In genomic region chr5:80091792-80092192, GRCh38 we compare ENCODE assay signal across 7 cellular contexts. TPM values are rescaled to one million over a fixed set of nuclear protein-coding genes. Genes with fewer than 3 reads are reported as not detected.
A peak's percentile ranks its signal among the peaks of the same experiment; 100 is the strongest.
DNase-seq lines count a peak whose midpoint lies in the region; FAIRE-seq and TF ChIP-seq lines count a peak whose summit lies in the region.
"Not testable (repeated sequence)": the region's sequence is repeated elsewhere in the genome, so short reads cannot be mapped to it uniquely, and the experiment has no call there.

No MANE protein-coding gene starts in this region.

- H3K18ac ChIP-seq in trophoblast cell (ENCODE audit: low read length), result not testable (repeated sequence)

- peak; percentile 43 for DNase-seq in activated CD4-positive, alpha-beta memory T cell treated with anti-CD3 and anti-CD28 coated beads for 36 hours
- not testable (repeated sequence) for DNase-seq in colonic mucosa
- peak; percentile 75 for DNase-seq in hepatocyte (ENCODE audit: low spot score)
- DNase-seq in trophoblast cell, result peak; percentile 9 to 81

- not testable (repeated sequence) for H2BK120ac ChIP-seq in trophoblast cell (ENCODE audit: insufficient read depth, low read length, poor library complexity)

- H3K27ac ChIP-seq in OCI-LY1 (ENCODE audit: low read depth, low read length, poor library complexity, severe bottlenecking); colonic mucosa; hepatocyte; trophoblast cell (ENCODE audit: low read depth, low read length): not testable (repeated sequence)

- H3K23ac ChIP-seq in trophoblast cell (ENCODE audit: low read length), result not testable (repeated sequence)

- H3K4me1 Mint-ChIP-seq in activated CD4-positive, alpha-beta memory T cell treated with anti-CD3 and anti-CD28 coated beads for 36 hours (ENCODE audit: low read depth), result peaks cover 19% of the 10 kb centered on the region

- intact Hi-C loops in activated CD4-positive, alpha-beta memory T cell treated with anti-CD3 and anti-CD28 coated beads for 36 hours (cut with micrococcal nuclease), result loop anchor here (1.0 to 10.0 kb wide), 7 partner anchors 35 to 583 kb away; partner anchors contain the start of gene ZFYVE16
- intact Hi-C loops in colonic mucosa (cut with DNase I), result loop anchor here (2.0 kb wide), 1 partner anchor 219 kb away; no protein-coding TSS in a partner anchor

- H3K4me2 ChIP-seq in Loucy (ENCODE audit: low read depth, low read length, poor library complexity, severe bottlenecking) (peak overlapping the region; percentile 39), OCI-LY1 (ENCODE audit: low read length) (peak overlapping the region; percentile 30; the same call in 1 of the 2 replicates)
- H3K4me2 ChIP-seq in hepatocyte; trophoblast cell (ENCODE audit: low read length): not testable (repeated sequence)

- H2BK5ac ChIP-seq in trophoblast cell (ENCODE audit: low read depth, low read length, poor library complexity), result not testable (repeated sequence)

- H4K12ac ChIP-seq in trophoblast cell (ENCODE audit: low read depth, low read length), result not testable (repeated sequence)

- peak overlapping the region; percentile 55 for H3K9ac ChIP-seq in Loucy (ENCODE audit: low read depth, low read length, poor library complexity, severe bottlenecking)
- H3K9ac ChIP-seq in OCI-LY1 (ENCODE audit: low read length); colonic mucosa (ENCODE audit: low read depth in 2 of 2, low read length in 2 of 2); trophoblast cell (ENCODE audit: low read length): not testable (repeated sequence)

- H3K36me3 ChIP-seq in Loucy (ENCODE audit: insufficient read depth, low read length); OCI-LY1 (ENCODE audit: insufficient read depth, low read length); colonic mucosa; hepatocyte (replicated peaks; ENCODE audit: insufficient read depth, low read depth); trophoblast cell (ENCODE audit: control insufficient read depth in 1 of 2, insufficient read depth in 2 of 2, low read length in 2 of 2): not testable (repeated sequence)

- H3K79me1 ChIP-seq in trophoblast cell (ENCODE audit: low read length), result not testable (repeated sequence)

- peak overlapping the region; percentile 62 for H3K27ac Mint-ChIP-seq in activated CD4-positive, alpha-beta memory T cell treated with anti-CD3 and anti-CD28 coated beads for 36 hours

- FAIRE-seq in G401.6 (lab: Jason Lieb, UNC), result peak; percentile 87

- H4K91ac ChIP-seq in trophoblast cell (ENCODE audit: low read depth, low read length), result peak overlapping the region; percentile 9

- CTCF ChIA-PET in activated CD4-positive, alpha-beta memory T cell treated with anti-CD3 and anti-CD28 coated beads for 36 hours (lab: Charles Lee), result interaction anchor here (0.6 to 10.0 kb wide), 42 partner anchors 8 to 581 kb away, joined by 3 to 214 read pairs (median 4); partner anchors contain the start of gene SERINC5

- not testable (repeated sequence) for H3K27me3 ChIP-seq in Loucy (ENCODE audit: insufficient read depth, low read length, poor library complexity, severe bottlenecking); OCI-LY1 (ENCODE audit: insufficient read depth, low read length); colonic mucosa; hepatocyte; trophoblast cell (ENCODE audit: insufficient read depth, low read length)

- H3K36me3 Mint-ChIP-seq in activated CD4-positive, alpha-beta memory T cell treated with anti-CD3 and anti-CD28 coated beads for 36 hours, result not testable (repeated sequence)

- not testable (repeated sequence) for H3F3A ChIP-seq in Loucy (ENCODE audit: low read depth); OCI-LY1 (ENCODE audit: insufficient read depth, low read length)

- H3K4me1 ChIP-seq in Loucy (ENCODE audit: insufficient read depth, low read length, poor library complexity, severe bottlenecking) (peaks cover 22% of the 10 kb centered on the region), hepatocyte (ENCODE audit: insufficient read depth) (peaks cover 16% of the 10 kb centered on the region)
- H3K4me1 ChIP-seq in OCI-LY1 (ENCODE audit: insufficient read depth, low read length, severe bottlenecking); colonic mucosa; trophoblast cell (ENCODE audit: control insufficient read depth in 1 of 2, insufficient read depth in 2 of 2, low read length in 2 of 2): not testable (repeated sequence)

- H3K14ac ChIP-seq in trophoblast cell (ENCODE audit: low read length), result not testable (repeated sequence)

- H3K27me3 Mint-ChIP-seq in activated CD4-positive, alpha-beta memory T cell treated with anti-CD3 and anti-CD28 coated beads for 36 hours, result not testable (repeated sequence)

- POLR2A ChIA-PET in activated CD4-positive, alpha-beta memory T cell treated with anti-CD3 and anti-CD28 coated beads for 36 hours (lab: Charles Lee), result interaction anchor here (1.3 to 1.5 kb wide), 2 partner anchors 165 to 216 kb away, joined by 5 to 6 read pairs; partner anchors contain the start of gene SERINC5

- TF ChIP-seq CTCF in Loucy (conservative IDR thresholded peaks at IDR 0.05; ENCODE audit: low read length), result peak; percentile 73
- TF ChIP-seq CTCF in OCI-LY1 (IDR thresholded peaks at IDR 0.05; ENCODE audit: low read length), result peak; percentile 69
- TF ChIP-seq CTCF in colonic mucosa (IDR thresholded peaks at IDR 0.05), result peak; percentile 57
- peak; percentile 82 for TF ChIP-seq CTCF in hepatocyte (IDR thresholded peaks at IDR 0.05; ENCODE audit: poor library complexity)

- H3K4me3 Mint-ChIP-seq in activated CD4-positive, alpha-beta memory T cell treated with anti-CD3 and anti-CD28 coated beads for 36 hours, result not testable (repeated sequence)

- H3K4me3 ChIP-seq in Loucy (ENCODE audit: low read length, poor library complexity, severe bottlenecking); OCI-LY1 (ENCODE audit: low read depth, low read length, poor library complexity, severe bottlenecking); colonic mucosa; hepatocyte; trophoblast cell (ENCODE audit: low read depth, low read length): not testable (repeated sequence)

- not testable (repeated sequence) for H3K4ac ChIP-seq in trophoblast cell (ENCODE audit: low read depth, low read length)

- not testable (repeated sequence) for H3K9me3 ChIP-seq in Loucy (ENCODE audit: insufficient read depth, low read depth, low read length); OCI-LY1 (ENCODE audit: low read length); colonic mucosa; hepatocyte (ENCODE audit: low read depth); trophoblast cell (ENCODE audit: insufficient read depth, low read depth, low read length)

- 29% methylated on average over 15 of the region's 15 CpGs for WGBS in hepatocyte (ENCODE audit: low lambda C conversion rate, missing lambda C conversion rate)
- WGBS in trophoblast cell (ENCODE audit: extremely low coverage, insufficient coverage, insufficient read length), result no CpG with 5 or more reads among the region's 15 CpGs

- not testable (repeated sequence) for H2AK5ac ChIP-seq in trophoblast cell (ENCODE audit: low read length)

- not testable (repeated sequence) for H3K9me3 Mint-ChIP-seq in activated CD4-positive, alpha-beta memory T cell treated with anti-CD3 and anti-CD28 coated beads for 36 hours

- H3K9me2 ChIP-seq in Loucy (replicated peaks; ENCODE audit: low read depth, low read length); OCI-LY1 (ENCODE audit: low read depth, low read length); hepatocyte (replicated peaks; ENCODE audit: insufficient read depth): not testable (repeated sequence)

- H4K8ac ChIP-seq in trophoblast cell (ENCODE audit: low read depth, low read length), result not testable (repeated sequence)

- H4K20me1 ChIP-seq in Loucy (ENCODE audit: insufficient read depth, low read length, poor library complexity, severe bottlenecking); OCI-LY1 (ENCODE audit: insufficient read depth, low read length); hepatocyte (ENCODE audit: insufficient read depth, poor library complexity, severe bottlenecking): not testable (repeated sequence)

- H3K79me2 ChIP-seq in Loucy (ENCODE audit: insufficient read depth, low read length); OCI-LY1 (ENCODE audit: insufficient read depth, low read length); hepatocyte; trophoblast cell (ENCODE audit: control insufficient read depth, insufficient read depth, low read length, poor library complexity): not testable (repeated sequence)

- peak overlapping the region; percentile 76 for H2AFZ ChIP-seq in Loucy (ENCODE audit: low read length)
- H2AFZ ChIP-seq in OCI-LY1 (ENCODE audit: low read length); hepatocyte; trophoblast cell (ENCODE audit: insufficient read depth, low read length, poor library complexity): not testable (repeated sequence)

- H2BK12ac ChIP-seq in trophoblast cell (ENCODE audit: low read length), result not testable (repeated sequence)

RNA-seq across cellular contexts. Expression of gene THBS4, which starts 56.6 kb away (rescaled TPM):
- total RNA-seq in activated CD4-positive, alpha-beta memory T cell treated with anti-CD3 and anti-CD28 coated beads for 36 hours, result 1 to 10 TPM; 1.8 to 2.2 TPM
- total RNA-seq in colonic mucosa (1 to 10 TPM in 1 of 2 donors, under 1 TPM in 1; 0.27 to 9.1 TPM), hepatocyte (0.48 and 0.80 TPM in 2 replicates)
- polyA plus RNA-seq in hepatocyte, result 0.33 TPM in 1 of 2 replicates, not detected in the other
- polyA plus RNA-seq in trophoblast cell (2013), result 0.75 and 0.99 TPM in 2 replicates
